14 cellular contexts compared by ENCODE assay signal in genomic region chr3:129185774-129186173, GRCh38. TPM values are rescaled to one million over a fixed set of nuclear protein-coding genes. Genes with fewer than 3 reads are reported as not detected.
A peak's percentile ranks its signal among the peaks of the same experiment; 100 is the strongest.
DNase-seq lines count a peak whose midpoint lies in the region; ATAC-seq and TF ChIP-seq lines count a peak whose summit lies in the region.
"Had no signal": no experiment of that assay in that cellular context is flagged by ENCODE, and none has a peak within 500 bp of the region (broad histone marks: within the 10 kb centered on the region; RNA-seq: fewer than 3 reads in every experiment).

No MANE protein-coding gene starts in this region.

- peaks cover 55% of the 10 kb centered on the region for H3K79me2 ChIP-seq in PC-9 (ENCODE audit: low read depth)

- TF ChIP-seq CTCF in PC-9 (conservative IDR thresholded peaks at IDR 0.05) (no peak), colonic mucosa (IDR thresholded peaks at IDR 0.05) (no peak), left lung (IDR thresholded peaks at IDR 0.05) (no peak)

- H3K27ac ChIP-seq in PC-9 (no peak overlapping the region), colonic mucosa (peak overlapping the region; percentile 93), skeletal muscle tissue (ENCODE audit: low read depth, low read length) (peak overlapping the region; percentile 100), left lung (no peak overlapping the region), aorta (ENCODE audit: low read depth in 1 of 2, low read length in 2 of 2) (no peak overlapping the region)
- H3K27ac ChIP-seq: upper lobe of right lung had no signal

- peaks cover 32% of the 10 kb centered on the region for H3F3A ChIP-seq in PC-9 (ENCODE audit: insufficient read depth, low read depth)

- H3K4me1 Mint-ChIP-seq in activated naive CD4-positive, alpha-beta T cell treated with anti-CD3 and anti-CD28 coated beads, Interleukin-2, amount 50 U/mL, for 24 hours, result peaks cover 9% of the 10 kb centered on the region

- no peaks in the 10 kb centered on the region for H3K9me2 ChIP-seq in PC-9 (ENCODE audit: insufficient read depth)

- no peak overlapping the region for H3K9ac ChIP-seq in colonic mucosa (ENCODE audit: low read depth in 2 of 2, low read length in 2 of 2)
- H3K9ac ChIP-seq in skeletal muscle tissue (ENCODE audit: low read depth in 1 of 3, low read length in 3 of 3), result peak overlapping the region in 2 of 3 donors; percentile 34 to 98

- H3K36me3 Mint-ChIP-seq in activated naive CD4-positive, alpha-beta T cell treated with anti-CD3 and anti-CD28 coated beads, Interleukin-2, amount 50 U/mL, for 24 hours, result peaks cover 20% of the 10 kb centered on the region

- H3K4me2 ChIP-seq in PC-9, result peak overlapping the region; percentile 94

- CTCF ChIA-PET in PC-9 (lab: Charles Lee), result interaction anchor here (0.5 to 0.9 kb wide), 3 partner anchors 10 to 213 kb away, joined by 3 to 6 read pairs (median 4); partner anchors contain the start of gene CFAP92

- intact Hi-C loops in PC-9 (cut with micrococcal nuclease; ENCODE audit: unreplicated experiment) (no loop called here), colonic mucosa (cut with DNase I) (no loop called here), left lung (cut with DNase I) (no loop called here), aorta (cut with DNase I) (no loop called here)

- H3K9me3 Mint-ChIP-seq in activated naive CD4-positive, alpha-beta T cell treated with anti-CD3 and anti-CD28 coated beads, Interleukin-2, amount 50 U/mL, for 24 hours, result no peaks in the 10 kb centered on the region

- H3K4me1 ChIP-seq in PC-9 (replicated peaks; ENCODE audit: insufficient read depth), result peaks cover 26% of the 10 kb centered on the region
- peaks cover 15% of the 10 kb centered on the region for H3K4me1 ChIP-seq in colonic mucosa
- H3K4me1 ChIP-seq in skeletal muscle tissue (ENCODE audit: control insufficient read depth in 3 of 3, insufficient read depth in 3 of 3, low read length in 3 of 3), result peaks cover 7 to 16% (median 10%) of the 10 kb centered on the region in 3 donors
- peaks cover 12 to 41% of the 10 kb centered on the region in 2 donors for H3K4me1 ChIP-seq in left lung
- no peaks in the 10 kb centered on the region for H3K4me1 ChIP-seq in aorta (ENCODE audit: control insufficient read depth in 1 of 2, insufficient read depth in 2 of 2, low read length in 2 of 2)

- H3K9me3 ChIP-seq in PC-9 (ENCODE audit: insufficient read depth, low read depth), result no peaks in the 10 kb centered on the region
- H3K9me3 ChIP-seq in colonic mucosa, result no peaks in the 10 kb centered on the region
- H3K9me3 ChIP-seq in skeletal muscle tissue (ENCODE audit: control insufficient read depth in 3 of 3, low read length in 3 of 3), result no peaks in the 10 kb centered on the region
- no peaks in the 10 kb centered on the region for H3K9me3 ChIP-seq in left lung
- H3K9me3 ChIP-seq in aorta (ENCODE audit: control insufficient read depth, low read length), result no peaks in the 10 kb centered on the region
- H3K9me3 ChIP-seq: upper lobe of right lung had no signal

- H3K4me3 ChIP-seq in PC-9, result peak overlapping the region; percentile 73; the same call in 1 of the 2 replicates
- H3K4me3 ChIP-seq in colonic mucosa, result no peak overlapping the region
- H3K4me3 ChIP-seq in skeletal muscle tissue (ENCODE audit: low read length in 3 of 3), result peak overlapping the region in 2 of 3 donors; percentile 0 to 97
- H3K4me3 ChIP-seq in left lung, result no peak overlapping the region
- no peak overlapping the region for H3K4me3 ChIP-seq in aorta (ENCODE audit: low read length in 2 of 2)
- H3K4me3 ChIP-seq: upper lobe of right lung had no signal

- H3K27ac Mint-ChIP-seq in activated naive CD4-positive, alpha-beta T cell treated with anti-CD3 and anti-CD28 coated beads, Interleukin-2, amount 50 U/mL, for 24 hours, result no peak overlapping the region

- H4K20me1 ChIP-seq in PC-9 (ENCODE audit: insufficient read depth), result peaks cover 16% of the 10 kb centered on the region

- no peaks in the 10 kb centered on the region for H3K27me3 Mint-ChIP-seq in activated naive CD4-positive, alpha-beta T cell treated with anti-CD3 and anti-CD28 coated beads, Interleukin-2, amount 50 U/mL, for 24 hours

- H3K4me3 Mint-ChIP-seq in activated naive CD4-positive, alpha-beta T cell treated with anti-CD3 and anti-CD28 coated beads, Interleukin-2, amount 50 U/mL, for 24 hours, result peak overlapping the region; percentile 49

- no TSS peak for BruUV-seq in PC-9 (replicated peaks; lab: Mats Ljungman, UMichigan)

- WGBS in aorta, 2 donors, result 86 to 87% methylated on average over 3 of the region's 3 CpGs

- POLR2A ChIA-PET in PC-9 (lab: Charles Lee; ENCODE audit: unreplicated experiment), result no interaction called here

- no peak overlapping the region for H2AFZ ChIP-seq in PC-9

- ATAC-seq in left lung (no peak), aorta (ENCODE audit: low FRiP score) (no peak), HG02981 (IDR thresholded peaks at IDR 0.05; ENCODE audit: unreplicated experiment) (no peak)
- ATAC-seq: upper lobe of right lung had no signal

- no peak for DNase-seq in activated naive CD4-positive, alpha-beta T cell treated with Interleukin-2 at 50 U/mL for 16 hours
- DNase-seq in PC-9, result no peak
- DNase-seq in colonic mucosa, result no peak
- no peak for DNase-seq in left lung
- DNase-seq in aorta, result no peak
- DNase-seq: DMS79 treated with DMSO at 0.1 percent for 48 hours, mesendoderm, NCI-H1092 treated with DMSO at 0.1 percent for 48 hours, NCI-H446 treated with DMSO at 0.1 percent for 48 hours, T1000, upper lobe of right lung had no signal

- H3K27me3 ChIP-seq in PC-9 (ENCODE audit: insufficient read depth, low read depth) (no peaks in the 10 kb centered on the region), colonic mucosa (no peaks in the 10 kb centered on the region), skeletal muscle tissue (ENCODE audit: control insufficient read depth in 3 of 3, insufficient read depth in 3 of 3, low read length in 3 of 3) (no peaks in the 10 kb centered on the region), left lung (no peaks in the 10 kb centered on the region), aorta (ENCODE audit: control insufficient read depth in 1 of 2, insufficient read depth in 2 of 2, low read length in 1 of 2) (no peaks in the 10 kb centered on the region)
- H3K27me3 ChIP-seq: upper lobe of right lung had no signal

- H3K36me3 ChIP-seq in PC-9 (ENCODE audit: low read depth) (peaks cover 8% of the 10 kb centered on the region; the same call in 1 of the 2 replicates), colonic mucosa (no peaks in the 10 kb centered on the region), skeletal muscle tissue (ENCODE audit: control insufficient read depth in 3 of 3, insufficient read depth in 3 of 3, low read length in 3 of 3) (peaks cover 0 to 12% (median 0%) of the 10 kb centered on the region in 3 donors), left lung (no peaks in the 10 kb centered on the region), aorta (ENCODE audit: control insufficient read depth in 1 of 2, insufficient read depth in 2 of 2, low read length in 1 of 2) (no peaks in the 10 kb centered on the region)

RNA-seq across cellular contexts. Expression of gene CNBP, which starts 2.1 kb away (rescaled TPM):
- total RNA-seq in PC-9 (2021) (261 and 265 TPM in 2 replicates), colonic mucosa (100 to 1,000 TPM; 204 to 279 TPM), skeletal muscle tissue (228 TPM), left lung (100 to 1,000 TPM; 221 to 319 TPM), aorta (100 to 1,000 TPM; 287 to 306 TPM)
- polyA plus RNA-seq in aorta, result 100 to 1,000 TPM; 385 to 476 TPM

RNA-seq across cellular contexts. Expression of gene ISY1, which starts 24.9 kb away (rescaled TPM):
- total RNA-seq in PC-9 (2021) (62.3 and 63.1 TPM in 2 replicates), colonic mucosa (10 to 100 TPM; 32.8 to 36.9 TPM), skeletal muscle tissue (27.1 TPM), left lung (10 to 100 TPM; 29.1 to 37.0 TPM), aorta (10 to 100 TPM; 26.1 to 30.3 TPM)
- polyA plus RNA-seq in aorta, result 10 to 100 TPM; 23.8 to 26.3 TPM

Comparison
In these comparisons a context has a peak if more than half of its experiments do, and no peak if none do; other contexts are left out.
1. H3K27ac ChIP-seq: peak in colonic mucosa (single experiment) and skeletal muscle tissue (single experiment); none in PC-9 (single experiment), left lung (0 of 2) and aorta (0 of 2).
2. H3K4me3 ChIP-seq: peak in PC-9 (single experiment) and skeletal muscle tissue (2 of 3); none in colonic mucosa (single experiment), left lung (0 of 2) and aorta (0 of 2).
3. H3K9ac ChIP-seq: peak in skeletal muscle tissue (2 of 3); none in colonic mucosa (0 of 2).